Comparison of ENCODE assay signal across 1 cellular context in genomic region chr17:8124350-8125195, GRCh38.
TF ChIP-seq lines count a peak whose summit lies in the region.

No MANE protein-coding gene starts in this region.

TF ChIP-seq in HEK293, 187 proteins besides CTCF, POLR2A, EP300 and RAD21 (continued from another document):
- TF ChIP-seq ZNF362 (tag by site-specific recombination; IDR thresholded peaks at IDR 0.05) (no peak), ZNF19 (tag by site-specific recombination; IDR thresholded peaks at IDR 0.05; ENCODE audit: low read depth) (no peak), ZNF692 (tag by site-specific recombination; IDR thresholded peaks at IDR 0.05) (no peak), HOXC10 (CRISPR knock-in tag; IDR thresholded peaks at IDR 0.05) (no peak), ZBTB11 (tag by site-specific recombination; conservative IDR thresholded peaks at IDR 0.05; ENCODE audit: low read depth) (peak; percentile 91), ZBTB17 (tag by site-specific recombination; IDR thresholded peaks at IDR 0.05) (peak; percentile 40), GLI2 (tag by site-specific recombination; IDR thresholded peaks at IDR 0.05; ENCODE audit: borderline replicate concordance, low read depth) (no peak), ZNF114 (tag by site-specific recombination; IDR thresholded peaks at IDR 0.05) (no peak), ZNF639 (tag by site-specific recombination; IDR thresholded peaks at IDR 0.05) (no peak)
